ENCODE assay signal across 18 cellular contexts in the genomic region with DNA sequence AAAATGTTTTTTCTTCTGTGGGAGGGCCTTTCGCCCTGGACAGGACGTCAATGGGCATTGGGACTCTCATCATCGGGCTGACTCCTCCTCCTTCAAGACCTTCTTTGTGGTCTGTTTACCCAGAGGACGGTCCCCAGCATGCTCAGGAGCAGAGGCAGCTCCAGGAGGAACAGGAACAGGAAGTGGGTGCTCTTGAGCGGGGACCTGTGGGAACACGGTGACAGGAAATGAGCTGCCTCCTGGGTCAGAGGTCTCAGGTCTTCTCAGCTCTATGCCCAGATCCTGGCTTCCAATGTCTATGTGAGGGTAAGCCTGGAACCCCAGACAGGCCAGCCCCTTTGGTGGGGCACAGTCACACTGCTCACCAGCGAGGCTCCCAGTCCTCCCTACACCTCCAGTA. TPM values are rescaled to one million over a fixed set of nuclear protein-coding genes. Genes with fewer than 3 reads are reported as not detected.
DNase-seq lines count a peak whose midpoint lies in the region; ATAC-seq lines count a peak whose summit lies in the region.
"Had no signal": no experiment of that assay in that cellular context is flagged by ENCODE, and none has a peak within 500 bp of the region (broad histone marks: within the 10 kb centered on the region; RNA-seq: fewer than 3 reads in every experiment).

No MANE protein-coding gene starts in this region.

- POLR2A ChIA-PET in activated naive CD8-positive, alpha-beta T cell treated with anti-CD3 and anti-CD28 coated beads, Interleukin-2, amount 10 ng/mL, durations not matched to agents 7 days and 5 days (lab: Charles Lee): interaction anchor here (1.5 kb wide), 1 partner anchor 12 kb away, joined by 9 read pairs; the partner anchor contains the start of gene CD300LD

- H3K9me3 Mint-ChIP-seq in activated naive CD8-positive, alpha-beta T cell treated with anti-CD3 and anti-CD28 coated beads, Interleukin-2, amount 10 ng/mL, durations not matched to agents 7 days and 5 days: peaks cover 7% of the 10 kb centered on the region
- peaks cover 2% of the 10 kb centered on the region for H3K9me3 Mint-ChIP-seq in activated naive CD8-positive, alpha-beta T cell treated with anti-CD3 and anti-CD28 coated beads for 36 hours

- peak; percentile 65 for ATAC-seq in activated naive CD8-positive, alpha-beta T cell treated with anti-CD3 and anti-CD28 coated beads, Interleukin-2, amount 10 ng/mL, durations not matched to agents 7 days and 5 days (ENCODE audit: low read depth)
- no peak for ATAC-seq in GM19023 (IDR thresholded peaks at IDR 0.05; ENCODE audit: unreplicated experiment)
- ATAC-seq: A549 had no signal

- no peak overlapping the region for H3K27ac Mint-ChIP-seq in activated naive CD8-positive, alpha-beta T cell treated with anti-CD3 and anti-CD28 coated beads, Interleukin-2, amount 10 ng/mL, durations not matched to agents 7 days and 5 days
- no peak overlapping the region for H3K27ac Mint-ChIP-seq in activated naive CD8-positive, alpha-beta T cell treated with anti-CD3 and anti-CD28 coated beads for 36 hours
- H3K27ac Mint-ChIP-seq: H9 had no signal

- peaks cover 12% of the 10 kb centered on the region for H3K4me1 Mint-ChIP-seq in activated naive CD8-positive, alpha-beta T cell treated with anti-CD3 and anti-CD28 coated beads, Interleukin-2, amount 10 ng/mL, durations not matched to agents 7 days and 5 days
- peaks cover 5% of the 10 kb centered on the region for H3K4me1 Mint-ChIP-seq in activated naive CD8-positive, alpha-beta T cell treated with anti-CD3 and anti-CD28 coated beads for 36 hours

- DNase-seq in activated naive CD8-positive, alpha-beta T cell treated with anti-CD3 and anti-CD28 coated beads, Interleukin-2, amount 10 ng/mL, durations not matched to agents 7 days and 5 days: no peak
- DNase-seq in activated naive CD8-positive, alpha-beta T cell treated with anti-CD3 and anti-CD28 coated beads for 36 hours: no peak
- DNase-seq in Kasumi-1 (lab: John Stamatoyannopoulos, UW): peak; percentile 64 to 74
- DNase-seq in UCSD-AML1 (lab: John Stamatoyannopoulos, UW; ENCODE audit: unreplicated experiment): peak; percentile 62
- DNase-seq in DMS153 (lab: John Stamatoyannopoulos, UW): no peak
- DNase-seq in OCI-M1 (lab: John Stamatoyannopoulos, UW): no peak
- DNase-seq: DMS 273 treated with DMSO at 0.1 percent for 48 hours, EL, H9, IMR-90, NCI-H1417, NCI-H1930, NCI-H2171 treated with DMSO at 0.1 percent for 48 hours, NCI-H510A treated with DMSO at 0.1 percent for 48 hours, Peyer's patch, SHP77 treated with DMSO at 0.1 percent for 48 hours had no signal

- no peaks in the 10 kb centered on the region for H3K36me3 Mint-ChIP-seq in activated naive CD8-positive, alpha-beta T cell treated with anti-CD3 and anti-CD28 coated beads, Interleukin-2, amount 10 ng/mL, durations not matched to agents 7 days and 5 days
- no peaks in the 10 kb centered on the region for H3K36me3 Mint-ChIP-seq in activated naive CD8-positive, alpha-beta T cell treated with anti-CD3 and anti-CD28 coated beads for 36 hours

- no peak overlapping the region for H3K4me3 Mint-ChIP-seq in activated naive CD8-positive, alpha-beta T cell treated with anti-CD3 and anti-CD28 coated beads, Interleukin-2, amount 10 ng/mL, durations not matched to agents 7 days and 5 days
- H3K4me3 Mint-ChIP-seq in activated naive CD8-positive, alpha-beta T cell treated with anti-CD3 and anti-CD28 coated beads for 36 hours: no peak overlapping the region
- H3K4me3 Mint-ChIP-seq: H9 had no signal

- peaks cover 12% of the 10 kb centered on the region for H3K27me3 Mint-ChIP-seq in activated naive CD8-positive, alpha-beta T cell treated with anti-CD3 and anti-CD28 coated beads, Interleukin-2, amount 10 ng/mL, durations not matched to agents 7 days and 5 days
- peaks cover 3% of the 10 kb centered on the region for H3K27me3 Mint-ChIP-seq in activated naive CD8-positive, alpha-beta T cell treated with anti-CD3 and anti-CD28 coated beads for 36 hours

RNA-seq across cellular contexts. Expression of gene CD300LD, which starts 12.2 kb away (rescaled TPM):
- total RNA-seq in activated naive CD8-positive, alpha-beta T cell treated with anti-CD3 and anti-CD28 coated beads, Interleukin-2, amount 10 ng/mL, durations not matched to agents 7 days and 5 days: not detected
- total RNA-seq in activated naive CD8-positive, alpha-beta T cell treated with anti-CD3 and anti-CD28 coated beads for 36 hours: not detected
- total RNA-seq: H9, IMR-90, Peyer's patch had no signal

RNA-seq across cellular contexts. Expression of gene CD300H, which starts 12.6 kb away (rescaled TPM):
- not detected for total RNA-seq in activated naive CD8-positive, alpha-beta T cell treated with anti-CD3 and anti-CD28 coated beads, Interleukin-2, amount 10 ng/mL, durations not matched to agents 7 days and 5 days
- total RNA-seq in activated naive CD8-positive, alpha-beta T cell treated with anti-CD3 and anti-CD28 coated beads for 36 hours: not detected
- total RNA-seq: H9, IMR-90, Peyer's patch had no signal

RNA-seq across cellular contexts. Expression of gene CD300C, which starts 34.0 kb away (rescaled TPM):
- total RNA-seq in activated naive CD8-positive, alpha-beta T cell treated with anti-CD3 and anti-CD28 coated beads, Interleukin-2, amount 10 ng/mL, durations not matched to agents 7 days and 5 days: under 1 TPM; 0.45 to 0.61 TPM
- not detected for total RNA-seq in activated naive CD8-positive, alpha-beta T cell treated with anti-CD3 and anti-CD28 coated beads for 36 hours
- total RNA-seq: H9, IMR-90, Peyer's patch had no signal

RNA-seq across cellular contexts. Expression of gene CD300E, which starts 43.6 kb away (rescaled TPM):
- total RNA-seq in activated naive CD8-positive, alpha-beta T cell treated with anti-CD3 and anti-CD28 coated beads, Interleukin-2, amount 10 ng/mL, durations not matched to agents 7 days and 5 days: not detected
- total RNA-seq in activated naive CD8-positive, alpha-beta T cell treated with anti-CD3 and anti-CD28 coated beads for 36 hours: not detected
- total RNA-seq: H9, IMR-90, Peyer's patch had no signal

RNA-seq across cellular contexts. Expression of gene CD300LB, which starts 48.6 kb away (rescaled TPM):
- total RNA-seq in activated naive CD8-positive, alpha-beta T cell treated with anti-CD3 and anti-CD28 coated beads, Interleukin-2, amount 10 ng/mL, durations not matched to agents 7 days and 5 days: not detected
- not detected for total RNA-seq in activated naive CD8-positive, alpha-beta T cell treated with anti-CD3 and anti-CD28 coated beads for 36 hours
- total RNA-seq: H9, IMR-90, Peyer's patch had no signal

Comparison
In these comparisons a context has a peak if more than half of its experiments do, and no peak if none do; other contexts are left out.
1. DNase-seq: peak in Kasumi-1 (2 of 2) and UCSD-AML1 (single experiment); none in activated naive CD8-positive, alpha-beta T cell treated with anti-CD3 and anti-CD28 coated beads, Interleukin-2, amount 10 ng/mL, durations not matched to agents 7 days and 5 days (single experiment), activated naive CD8-positive, alpha-beta T cell treated with anti-CD3 and anti-CD28 coated beads for 36 hours (single experiment), DMS153 (single experiment) and OCI-M1 (single experiment).